ENCODE assay signal across 1 cellular context in the genomic region with DNA sequence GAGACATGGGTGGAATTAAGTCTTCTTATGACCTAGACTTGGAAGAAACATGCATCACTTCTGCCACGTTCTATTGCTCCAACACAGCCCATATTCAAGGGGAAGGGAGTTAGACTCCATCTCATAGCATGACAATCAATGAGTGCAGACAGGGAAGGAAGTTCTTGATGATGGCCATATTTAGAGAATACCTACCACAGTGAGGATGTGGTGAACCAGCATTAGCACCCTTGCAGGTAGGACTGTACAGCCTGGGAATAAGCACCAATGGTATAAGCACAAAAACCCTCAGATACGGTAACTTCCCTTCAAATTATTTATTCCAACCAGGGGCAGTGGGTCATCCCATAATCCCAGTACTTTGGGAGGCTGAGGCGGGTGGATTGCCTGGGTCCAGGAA.
TF ChIP-seq lines count a peak whose summit lies in the region.

No MANE protein-coding gene starts in this region.

TF ChIP-seq in A549, 52 proteins besides CTCF, POLR2A, EP300 and RAD21 (continued from another document):
- TF ChIP-seq, protein P1, sequence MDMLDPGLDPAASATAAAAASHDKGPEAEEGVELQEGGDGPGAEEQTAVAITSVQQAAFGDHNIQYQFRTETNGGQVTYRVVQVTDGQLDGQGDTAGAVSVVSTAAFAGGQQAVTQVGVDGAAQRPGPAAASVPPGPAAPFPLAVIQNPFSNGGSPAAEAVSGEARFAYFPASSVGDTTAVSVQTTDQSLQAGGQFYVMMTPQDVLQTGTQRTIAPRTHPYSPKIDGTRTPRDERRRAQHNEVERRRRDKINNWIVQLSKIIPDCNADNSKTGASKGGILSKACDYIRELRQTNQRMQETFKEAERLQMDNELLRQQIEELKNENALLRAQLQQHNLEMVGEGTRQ (IDR thresholded peaks at IDR 0.05) = no peak
- no peak for TF ChIP-seq HOXB5 (CRISPR knock-in tag; IDR thresholded peaks at IDR 0.05)
- no peak for TF ChIP-seq KDM5A (IDR thresholded peaks at IDR 0.05)
- no peak for TF ChIP-seq CHD4 (IDR thresholded peaks at IDR 0.05; ENCODE audit: borderline replicate concordance)
- TF ChIP-seq HOXA7 (CRISPR knock-in tag; IDR thresholded peaks at IDR 0.05) = no peak
- TF ChIP-seq HMGXB4 (CRISPR knock-in tag; IDR thresholded peaks at IDR 0.05; ENCODE audit: borderline replicate concordance) = no peak
- no peak for TF ChIP-seq SREBF2 (IDR thresholded peaks at IDR 0.05)
- TF ChIP-seq MYC (IDR thresholded peaks at IDR 0.05; ENCODE audit: borderline replicate concordance, low read length) = no peak
